Comparison of ENCODE assay signal across 23 cellular contexts in the genomic region with DNA sequence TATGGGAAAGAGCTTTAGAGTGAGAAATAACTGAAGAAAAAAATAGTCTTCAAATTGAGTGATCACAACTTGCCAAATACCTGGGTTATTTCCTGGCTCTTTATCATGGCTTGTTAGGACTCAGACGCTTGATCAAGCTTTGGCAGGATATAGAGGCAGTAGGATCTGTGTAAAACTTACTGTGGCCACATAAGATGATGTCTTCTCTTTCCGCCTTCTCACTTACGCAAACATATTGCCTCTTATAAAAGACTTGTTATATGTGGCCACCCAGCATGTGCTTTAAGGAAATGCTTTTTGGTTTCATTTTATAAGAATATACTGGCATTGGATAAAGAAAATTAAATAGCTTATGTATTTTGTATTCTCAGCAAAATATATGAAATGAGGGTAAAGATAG.
DNase-seq lines count a peak whose midpoint lies in the region; ATAC-seq, FAIRE-seq and TF ChIP-seq lines count a peak whose summit lies in the region.
"Had no signal": no experiment of that assay in that cellular context is flagged by ENCODE, and none has a peak within 500 bp of the region (broad histone marks: within the 10 kb centered on the region; RNA-seq: fewer than 3 reads in every experiment).

No MANE protein-coding gene starts in this region.

- H3K9me3 Mint-ChIP-seq in natural killer cell: no peaks in the 10 kb centered on the region
- H3K9me3 Mint-ChIP-seq: CD4-positive, CD25-positive, alpha-beta regulatory T cell; IgD-negative memory B cell had no signal

- peak; percentile 71 for FAIRE-seq in A204.1 (lab: Jason Lieb, UNC)
- FAIRE-seq: A549, H54 had no signal

- ATAC-seq in natural killer cell: peak; percentile 44 to 66 (median 60)
- ATAC-seq: A549 had no signal

- H3K27me3 Mint-ChIP-seq in natural killer cell (ENCODE audit: low read depth in 2 of 2): peaks cover 3 to 17% of the 10 kb centered on the region in 2 donors
- H3K27me3 Mint-ChIP-seq: IgD-negative memory B cell had no signal

- no peak overlapping the region for H3K4me3 Mint-ChIP-seq in natural killer cell
- H3K4me3 Mint-ChIP-seq: CD4-positive, CD25-positive, alpha-beta regulatory T cell; IgD-negative memory B cell had no signal

- TF ChIP-seq CTCF in LNCaP clone FGC (IDR thresholded peaks at IDR 0.05; ENCODE audit: control insufficient read depth, extremely low read depth, insufficient read depth) (no peak), VCaP (conservative IDR thresholded peaks at IDR 0.05) (no peak), natural killer cell (IDR thresholded peaks at IDR 0.05) (no peak)

- peak overlapping the region; percentile 37; the same call in 1 of the 2 replicates for H3K27ac ChIP-seq in VCaP
- H3K27ac ChIP-seq: A549, PC-9 had no signal

- no peak overlapping the region for H3K4me3 ChIP-seq in LNCaP clone FGC (ENCODE audit: low read depth, low read length)
- H3K4me3 ChIP-seq: A549, MG63, PC-9 had no signal

- DNase-seq in LNCaP clone FGC (ENCODE audit: low read depth) (peak; percentile 52), natural killer cell (no peak), Ammon's horn (ENCODE audit: low spot score) (no peak), putamen (ENCODE audit: low spot score) (no peak)
- no peak for DNase-seq in NK-92 treated with Interleukin-12 subunit alpha and Interleukin-12 subunit beta, amount 100 ng/mL, for 24 hours (lab: John Stamatoyannopoulos, UW)
- DNase-seq: CD4-positive, CD25-positive, alpha-beta regulatory T cell; Karpas-422; MG63; NCI-H1105; NCI-H146; NCI-H2029 treated with DMSO at 0.1 percent for 48 hours; NCI-H226; NCI-H510A treated with DMSO at 0.1 percent for 48 hours; NCI-H748 treated with DMSO at 0.1 percent for 48 hours; PC-9; RPMI8226; SHP77; SK-N-SH had no signal

- intact Hi-C loops in natural killer cell (cut with micrococcal nuclease): no loop called here

- no peaks in the 10 kb centered on the region for H3K4me1 Mint-ChIP-seq in natural killer cell
- H3K4me1 Mint-ChIP-seq: CD4-positive, CD25-positive, alpha-beta regulatory T cell had no signal

- no peak overlapping the region for H3K27ac Mint-ChIP-seq in natural killer cell
- H3K27ac Mint-ChIP-seq: CD4-positive, CD25-positive, alpha-beta regulatory T cell; IgD-negative memory B cell had no signal

- H3K36me3 Mint-ChIP-seq in natural killer cell: no peaks in the 10 kb centered on the region
- H3K36me3 Mint-ChIP-seq: CD4-positive, CD25-positive, alpha-beta regulatory T cell; IgD-negative memory B cell had no signal
